In the genomic region with DNA sequence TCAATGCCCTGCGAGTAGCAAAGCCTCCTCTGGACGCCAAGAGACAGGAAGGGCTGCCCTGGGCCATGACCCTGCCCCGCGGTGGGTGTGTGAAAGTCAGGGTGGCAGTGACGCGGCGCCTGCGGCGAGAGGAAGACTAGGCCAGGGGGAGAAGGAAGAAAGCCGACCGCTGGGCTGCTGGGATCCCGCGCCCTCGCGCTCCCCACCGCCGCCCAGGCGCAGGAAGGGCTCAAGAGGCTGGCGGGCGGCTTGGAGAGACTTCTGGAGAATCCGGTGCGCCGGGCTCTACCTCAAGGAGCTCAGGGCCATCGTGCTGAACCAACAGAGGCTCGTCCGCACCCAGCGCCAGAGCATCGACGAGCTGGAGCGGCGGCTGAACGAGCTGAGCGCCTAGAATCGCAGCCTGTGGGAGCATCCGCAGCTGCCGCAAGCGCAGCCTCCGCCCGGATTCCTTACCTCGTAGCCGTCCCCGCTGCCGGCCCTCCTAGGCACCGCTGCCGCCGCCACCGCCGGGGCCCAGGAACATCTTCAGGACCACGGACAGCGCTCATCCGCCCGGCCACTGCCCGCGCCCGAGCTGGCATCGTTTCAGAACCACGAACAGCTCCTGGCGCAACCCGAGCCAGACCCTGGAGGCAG, we compare ENCODE assay signal across 1 cellular context.
TF ChIP-seq lines count a peak whose summit lies in the region.

No MANE protein-coding gene starts in this region.

TF ChIP-seq in HepG2, 621 proteins besides CTCF, POLR2A, EP300 and RAD21 (continued from another document and continues in another):
- TF ChIP-seq PHF5A (CRISPR knock-in tag; IDR thresholded peaks at IDR 0.05; ENCODE audit: low read depth, unreplicated experiment) = peak; percentile 52
- TF ChIP-seq ZNF614 (CRISPR knock-in tag; IDR thresholded peaks at IDR 0.05; ENCODE audit: borderline replicate concordance) = peak; percentile 95
- no peak for TF ChIP-seq MTF2 (CRISPR knock-in tag; IDR thresholded peaks at IDR 0.05; ENCODE audit: borderline replicate concordance)
- peak; percentile 83 for TF ChIP-seq NCOA2 (CRISPR knock-in tag; IDR thresholded peaks at IDR 0.05)
- TF ChIP-seq ZNF18 (CRISPR knock-in tag; IDR thresholded peaks at IDR 0.05; ENCODE audit: insufficient replicate concordance) = peak; percentile 93
- TF ChIP-seq THYN1 (CRISPR knock-in tag; IDR thresholded peaks at IDR 0.05; ENCODE audit: borderline replicate concordance, low read depth) = no peak
- peak; percentile 99 for TF ChIP-seq TMF1 (CRISPR knock-in tag; IDR thresholded peaks at IDR 0.05; ENCODE audit: low read depth)
- TF ChIP-seq GTF3A (CRISPR knock-in tag; conservative IDR thresholded peaks at IDR 0.05) = no peak
- TF ChIP-seq ZMAT3 (CRISPR knock-in tag; conservative IDR thresholded peaks at IDR 0.05) = peak; percentile 100
- TF ChIP-seq HOXA5 (CRISPR knock-in tag; IDR thresholded peaks at IDR 0.05) = peak; percentile 100
- peak; percentile 100 for TF ChIP-seq WIZ (CRISPR knock-in tag; IDR thresholded peaks at IDR 0.05)
- TF ChIP-seq ZNF44 (CRISPR knock-in tag; IDR thresholded peaks at IDR 0.05) = peak; percentile 93; the same call in 1 of the 2 replicates
- TF ChIP-seq ZNF263 (CRISPR knock-in tag; IDR thresholded peaks at IDR 0.05) = peak; percentile 85
- TF ChIP-seq ZNF567 (CRISPR knock-in tag; IDR thresholded peaks at IDR 0.05; ENCODE audit: borderline replicate concordance) = no peak
- peak; percentile 99 for TF ChIP-seq ISX (CRISPR knock-in tag; conservative IDR thresholded peaks at IDR 0.05)
- peak; percentile 98 for TF ChIP-seq ZNF660 (CRISPR knock-in tag; IDR thresholded peaks at IDR 0.05; ENCODE audit: borderline replicate concordance, low read depth)
- peak; percentile 62; the same call in 1 of the 2 replicates for TF ChIP-seq RERE (CRISPR knock-in tag; IDR thresholded peaks at IDR 0.05; ENCODE audit: low read depth)
- peak; percentile 89 for TF ChIP-seq FOXO1 (CRISPR knock-in tag; IDR thresholded peaks at IDR 0.05)
- TF ChIP-seq PHF8 (CRISPR knock-in tag; IDR thresholded peaks at IDR 0.05) = peak; percentile 49; the same call in 1 of the 2 replicates
- TF ChIP-seq SUZ12 (IDR thresholded peaks at IDR 0.05; ENCODE audit: low read depth, low read length) = no peak
- peak; percentile 99 for TF ChIP-seq ZNF563 (CRISPR knock-in tag; IDR thresholded peaks at IDR 0.05)
- no peak; the same call in 1 of the 2 replicates for TF ChIP-seq ZBTB8A (CRISPR knock-in tag; IDR thresholded peaks at IDR 0.05; ENCODE audit: borderline replicate concordance, low read depth)
- TF ChIP-seq, protein P1, sequence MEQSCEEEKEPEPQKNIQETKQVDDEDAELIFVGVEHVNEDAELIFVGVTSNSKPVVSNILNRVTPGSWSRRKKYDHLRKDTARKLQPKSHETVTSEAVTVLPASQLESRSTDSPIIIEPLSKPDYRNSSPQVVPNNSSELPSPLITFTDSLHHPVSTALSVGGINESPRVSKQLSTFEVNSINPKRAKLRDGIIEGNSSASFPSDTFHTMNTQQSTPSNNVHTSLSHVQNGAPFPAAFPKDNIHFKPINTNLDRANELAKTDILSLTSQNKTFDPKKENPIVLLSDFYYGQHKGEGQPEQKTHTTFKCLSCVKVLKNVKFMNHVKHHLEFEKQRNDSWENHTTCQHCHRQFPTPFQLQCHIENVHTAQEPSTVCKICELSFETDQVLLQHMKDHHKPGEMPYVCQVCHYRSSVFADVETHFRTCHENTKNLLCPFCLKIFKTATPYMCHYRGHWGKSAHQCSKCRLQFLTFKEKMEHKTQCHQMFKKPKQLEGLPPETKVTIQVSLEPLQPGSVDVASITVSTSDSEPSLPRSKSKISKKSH (CRISPR knock-in tag; IDR thresholded peaks at IDR 0.05; ENCODE audit: borderline replicate concordance) = peak; percentile 88; the same call in 1 of the 2 replicates
- peak; percentile 96 for TF ChIP-seq MXD4 (CRISPR knock-in tag; IDR thresholded peaks at IDR 0.05)
- TF ChIP-seq ELF3 (CRISPR knock-in tag; IDR thresholded peaks at IDR 0.05) = peak; percentile 94
- 0 out of 2 replicates have a peak, but pooled peaks have one; percentile 67 for TF ChIP-seq KAT7 (CRISPR knock-in tag; IDR thresholded peaks at IDR 0.05; ENCODE audit: borderline replicate concordance)
- TF ChIP-seq ZNF550 (CRISPR knock-in tag; IDR thresholded peaks at IDR 0.05; ENCODE audit: borderline replicate concordance) = no peak
- no peak for TF ChIP-seq ZKSCAN1 (IDR thresholded peaks at IDR 0.05; ENCODE audit: low read length)
- peak; percentile 59; the same call in 1 of the 2 replicates for TF ChIP-seq ZNF646 (CRISPR knock-in tag; IDR thresholded peaks at IDR 0.05)
- peak; percentile 99 for TF ChIP-seq ZNF766 (CRISPR knock-in tag; IDR thresholded peaks at IDR 0.05; ENCODE audit: borderline replicate concordance)
- TF ChIP-seq ZBTB21 (CRISPR knock-in tag; IDR thresholded peaks at IDR 0.05) = peak; percentile 81; the same call in 1 of the 2 replicates
- TF ChIP-seq POGZ (CRISPR knock-in tag; IDR thresholded peaks at IDR 0.05) = peak; percentile 67
- TF ChIP-seq, protein P2, sequence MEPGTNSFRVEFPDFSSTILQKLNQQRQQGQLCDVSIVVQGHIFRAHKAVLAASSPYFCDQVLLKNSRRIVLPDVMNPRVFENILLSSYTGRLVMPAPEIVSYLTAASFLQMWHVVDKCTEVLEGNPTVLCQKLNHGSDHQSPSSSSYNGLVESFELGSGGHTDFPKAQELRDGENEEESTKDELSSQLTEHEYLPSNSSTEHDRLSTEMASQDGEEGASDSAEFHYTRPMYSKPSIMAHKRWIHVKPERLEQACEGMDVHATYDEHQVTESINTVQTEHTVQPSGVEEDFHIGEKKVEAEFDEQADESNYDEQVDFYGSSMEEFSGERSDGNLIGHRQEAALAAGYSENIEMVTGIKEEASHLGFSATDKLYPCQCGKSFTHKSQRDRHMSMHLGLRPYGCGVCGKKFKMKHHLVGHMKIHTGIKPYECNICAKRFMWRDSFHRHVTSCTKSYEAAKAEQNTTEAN (CRISPR knock-in tag; conservative IDR thresholded peaks at IDR 0.05) = peak; percentile 98
- TF ChIP-seq GATAD2A (CRISPR knock-in tag; IDR thresholded peaks at IDR 0.05) = peak; percentile 63
- peak; percentile 97 for TF ChIP-seq NFKBIZ (CRISPR knock-in tag; IDR thresholded peaks at IDR 0.05)
- TF ChIP-seq SSRP1 (CRISPR knock-in tag; IDR thresholded peaks at IDR 0.05) = no peak
- TF ChIP-seq ZFX (CRISPR knock-in tag; IDR thresholded peaks at IDR 0.05; ENCODE audit: low read depth) = no peak
- peak; percentile 91; the same call in 1 of the 2 replicates for TF ChIP-seq ZNF720 (CRISPR knock-in tag; IDR thresholded peaks at IDR 0.05)
- no peak for TF ChIP-seq MBD4 (IDR thresholded peaks at IDR 0.05; ENCODE audit: borderline replicate concordance, low read length)
- TF ChIP-seq PHF21A (CRISPR knock-in tag; IDR thresholded peaks at IDR 0.05) = no peak
- TF ChIP-seq SMC3 (IDR thresholded peaks at IDR 0.05; ENCODE audit: low read length) = no peak
- peak; percentile 71; the same call in 1 of the 2 replicates for TF ChIP-seq ZNF644 (CRISPR knock-in tag; IDR thresholded peaks at IDR 0.05; ENCODE audit: low read depth)
- no peak for TF ChIP-seq HNRNPK (IDR thresholded peaks at IDR 0.05; ENCODE audit: low read depth, low read length, poor library complexity, severe bottlenecking)
- TF ChIP-seq ZNF572 (CRISPR knock-in tag; IDR thresholded peaks at IDR 0.05) = 0 out of 2 replicates have a peak, but pooled peaks have one; percentile 26
- TF ChIP-seq SMARCE1 (IDR thresholded peaks at IDR 0.05; ENCODE audit: borderline replicate concordance) = no peak
- peak; percentile 96; the same call in 1 of the 2 replicates for TF ChIP-seq PRMT3 (CRISPR knock-in tag; IDR thresholded peaks at IDR 0.05; ENCODE audit: borderline replicate concordance, low read depth)
- peak; percentile 88 for TF ChIP-seq HMG20B (CRISPR knock-in tag; conservative IDR thresholded peaks at IDR 0.05)
- TF ChIP-seq TERF1 (CRISPR knock-in tag; IDR thresholded peaks at IDR 0.05) = peak; percentile 89
- no peak for TF ChIP-seq PLRG1 (conservative IDR thresholded peaks at IDR 0.05)
